8 cellular contexts compared by ENCODE assay signal in genomic region chr3:63351159-63352007, GRCh38.
DNase-seq lines count a peak whose midpoint lies in the region; ATAC-seq and TF ChIP-seq lines count a peak whose summit lies in the region.

No MANE protein-coding gene starts in this region.

- BruUV-seq in MCF 10A (replicated peaks; lab: Mats Ljungman, UMichigan), result no TSS peak

- DNase-seq in AG08396 (ENCODE audit: low spot score) (peak; percentile 39), NCI-H2227 (lab: John Stamatoyannopoulos, UW; ENCODE audit: unreplicated experiment) (peak; percentile 62), MCF 10A (ENCODE audit: unreplicated experiment) (peak; percentile 73), kidney glomerular epithelial cell (lab: John Stamatoyannopoulos, UW) (peak; percentile 50), upper lobe of left lung (no peak)
- DNase-seq in activated CD8-positive, alpha-beta memory T cell treated with anti-CD3 and anti-CD28 coated beads for 24 hours, result no peak

- ATAC-seq in HG02870 (IDR thresholded peaks at IDR 0.05; ENCODE audit: unreplicated experiment) (peak; percentile 77), upper lobe of left lung (ENCODE audit: low FRiP score in 2 of 2) (peak in 1 of 2 donors; percentile 78)

- POLR2A ChIA-PET in MCF 10A (lab: Yijun Ruan, JAX), result interaction anchor here (1.5 kb wide), 1 partner anchor 471 kb away, joined by 3 read pairs; no protein-coding TSS in a partner anchor

- TF ChIP-seq EP300 in upper lobe of left lung (IDR thresholded peaks at IDR 0.05), result no peak

- CTCF ChIA-PET in MCF 10A (lab: Yijun Ruan, JAX), result interaction anchor here (0.6 to 10.3 kb wide), 39 partner anchors 9 to 1432 kb away, joined by 3 to 401 read pairs (median 4); partner anchors contain the start of gene C3orf49

- no peaks in the 10 kb centered on the region for H3K27me3 ChIP-seq in upper lobe of left lung

- 33 to 34% methylated on average over 9 of the region's 9 CpGs for WGBS in upper lobe of left lung, 2 donors

- H3K4me1 Mint-ChIP-seq in MCF 10A (ENCODE audit: insufficient read depth, unreplicated experiment), result no peaks in the 10 kb centered on the region

- intact Hi-C loops in MCF 10A (cut with micrococcal nuclease), result loop anchor here (1.0 to 5.0 kb wide), 5 partner anchors 49 to 467 kb away; no protein-coding TSS in a partner anchor

- TF ChIP-seq POLR2A in upper lobe of left lung (IDR thresholded peaks at IDR 0.05), result no peak

- TF ChIP-seq CTCF in GM12875 (IDR thresholded peaks at IDR 0.05; ENCODE audit: borderline replicate concordance, insufficient read depth, low read depth, low read length) (peak; percentile 79), MCF 10A (IDR thresholded peaks at IDR 0.05; ENCODE audit: unreplicated experiment) (peak; percentile 85), upper lobe of left lung (IDR thresholded peaks at IDR 0.05) (peak; percentile 66 to 93 (median 81))

- H3K4me3 ChIP-seq in GM12875 (ENCODE audit: low read depth, low read length) (no peak overlapping the region), upper lobe of left lung (no peak overlapping the region)

- no peaks in the 10 kb centered on the region for H3K9me3 ChIP-seq in upper lobe of left lung

- no peak overlapping the region for H3K27ac ChIP-seq in upper lobe of left lung

- H3K27ac Mint-ChIP-seq in MCF 10A (ENCODE audit: low read depth, unreplicated experiment), result no peak overlapping the region

- H3K4me3 Mint-ChIP-seq in MCF 10A (ENCODE audit: unreplicated experiment), result no peak overlapping the region

- no peaks in the 10 kb centered on the region for H3K36me3 Mint-ChIP-seq in MCF 10A (ENCODE audit: insufficient read depth, unreplicated experiment)

- no peaks in the 10 kb centered on the region for H3K36me3 ChIP-seq in upper lobe of left lung

- H3K4me1 ChIP-seq in upper lobe of left lung, result no peaks in the 10 kb centered on the region

- no peaks in the 10 kb centered on the region for H3K9me3 Mint-ChIP-seq in MCF 10A (ENCODE audit: unreplicated experiment)

- H3K27me3 Mint-ChIP-seq in MCF 10A (ENCODE audit: insufficient read depth, unreplicated experiment), result peaks cover 86% of the 10 kb centered on the region

Comparison
In these comparisons a context has a peak if more than half of its experiments do, and no peak if none do; other contexts are left out.
1. DNase-seq: peak in AG08396 (single experiment), NCI-H2227 (single experiment), MCF 10A (single experiment) and kidney glomerular epithelial cell (single experiment); none in upper lobe of left lung (0 of 2) and activated CD8-positive, alpha-beta memory T cell treated with anti-CD3 and anti-CD28 coated beads for 24 hours (single experiment).
2. Peak in every context shown above with its lines, with median percentiles within 50 percentile points of each other: CTCF ChIP-seq.